Comparison of ENCODE assay signal across 33 cellular contexts in genomic region chr22:18008136-18008535, GRCh38.
"Had no signal": no experiment of that assay in that cellular context is flagged by ENCODE, and none has a peak within 500 bp of the region (broad histone marks: within the 10 kb centered on the region; RNA-seq: fewer than 3 reads in every experiment).

No MANE protein-coding gene starts in this region.

- H3K4me1 ChIP-seq: adrenal gland, ascending aorta, breast epithelium, colonic mucosa had no signal

- H3K9me3 ChIP-seq: adrenal gland, ascending aorta, breast epithelium, colonic mucosa had no signal

- H3K27me3 Mint-ChIP-seq: activated naive CD8-positive, alpha-beta T cell treated with anti-CD3 and anti-CD28 coated beads for 36 hours; T-helper 17 cell had no signal

- H3K4me3 Mint-ChIP-seq: activated CD4-positive, alpha-beta memory T cell treated with anti-CD3 and anti-CD28 coated beads for 36 hours; activated CD4-positive, alpha-beta T cell treated with anti-CD3 and anti-CD28 coated beads for 36 hours; activated CD4-positive, alpha-beta T cell treated with anti-CD3 and anti-CD28 coated beads, Interleukin-2, amount 10 ng/mL, durations not matched to agents 24 days and 14 days; activated CD8-positive, alpha-beta memory T cell treated with anti-CD3 and anti-CD28 coated beads, Interleukin-2, amount 10 ng/mL, durations not matched to agents 7 days and 5 days; activated CD8-positive, alpha-beta T cell treated with anti-CD3 and anti-CD28 coated beads, Interleukin-2, amount 10 ng/mL, durations not matched to agents 7 days and 5 days; activated naive CD4-positive, alpha-beta T cell treated with anti-CD3 and anti-CD28 coated beads for 36 hours; activated naive CD4-positive, alpha-beta T cell treated with anti-CD3 and anti-CD28 coated beads, Interleukin-2, amount 50 U/mL, for 24 hours; activated naive CD8-positive, alpha-beta T cell treated with anti-CD3 and anti-CD28 coated beads for 36 hours; activated naive CD8-positive, alpha-beta T cell treated with anti-CD3 and anti-CD28 coated beads, Interleukin-2, amount 50 U/mL, for 24 hours; activated T-helper 1 cell treated with anti-CD3 and anti-CD28 coated beads, Interleukin-12 subunit alpha, Interleukin-12 subunit beta, Interleukin-2, Interleukin-4 antibody, amounts not matched to agents 30 ng/mL and 10 ng/mL and 1 ng/mL, durations not matched to agents 14 hours and 24 hours and 36 hours; brain; endodermal cell; T-helper 17 cell; T-helper 2 cell treated with Interferon-gamma antibody and Interleukin-4, amounts not matched to agents 5 μg/mL and 100 μg/mL, for 36 hours had no signal

- H3K27ac Mint-ChIP-seq: activated CD4-positive, alpha-beta memory T cell treated with anti-CD3 and anti-CD28 coated beads for 36 hours; activated CD4-positive, alpha-beta T cell treated with anti-CD3 and anti-CD28 coated beads for 36 hours; activated CD4-positive, alpha-beta T cell treated with anti-CD3 and anti-CD28 coated beads, Interleukin-2, amount 10 ng/mL, durations not matched to agents 24 days and 14 days; activated CD8-positive, alpha-beta memory T cell treated with anti-CD3 and anti-CD28 coated beads, Interleukin-2, amount 10 ng/mL, durations not matched to agents 7 days and 5 days; activated CD8-positive, alpha-beta T cell treated with anti-CD3 and anti-CD28 coated beads, Interleukin-2, amount 10 ng/mL, durations not matched to agents 7 days and 5 days; activated naive CD4-positive, alpha-beta T cell treated with anti-CD3 and anti-CD28 coated beads for 36 hours; activated naive CD4-positive, alpha-beta T cell treated with anti-CD3 and anti-CD28 coated beads, Interleukin-2, amount 50 U/mL, for 24 hours; activated naive CD8-positive, alpha-beta T cell treated with anti-CD3 and anti-CD28 coated beads for 36 hours; activated naive CD8-positive, alpha-beta T cell treated with anti-CD3 and anti-CD28 coated beads, Interleukin-2, amount 50 U/mL, for 24 hours; activated T-helper 1 cell treated with anti-CD3 and anti-CD28 coated beads, Interleukin-12 subunit alpha, Interleukin-12 subunit beta, Interleukin-2, Interleukin-4 antibody, amounts not matched to agents 30 ng/mL and 10 ng/mL and 1 ng/mL, durations not matched to agents 14 hours and 24 hours and 36 hours; activated T-helper 2 cell treated with anti-CD3 and anti-CD28 coated beads, Interferon-gamma antibody, Interleukin-2, Interleukin-4, amounts not matched to agents 10 μg/mL and 5 μg/mL and 100 μg/mL, durations not matched to agents 14 hours and 24 hours and 36 hours; brain; endodermal cell; T-helper 17 cell; T-helper 2 cell treated with Interferon-gamma antibody and Interleukin-4, amounts not matched to agents 5 μg/mL and 100 μg/mL, for 36 hours had no signal

- DNase-seq: activated CD4-positive, alpha-beta memory T cell treated with anti-CD3 and anti-CD28 coated beads for 36 hours; activated CD4-positive, alpha-beta T cell treated with anti-CD3 and anti-CD28 coated beads for 36 hours; activated CD4-positive, alpha-beta T cell treated with anti-CD3 and anti-CD28 coated beads, Interleukin-2, amount 10 ng/mL, durations not matched to agents 24 days and 14 days; activated CD4-positive, CD25-positive, alpha-beta regulatory T cell; activated CD4-positive, CD25-positive, alpha-beta regulatory T cell treated with anti-CD3 and anti-CD28 coated beads, Interleukin-2, amount 50 U/mL, for 72 hours; activated CD8-positive, alpha-beta memory T cell treated with anti-CD3 and anti-CD28 coated beads, Interleukin-2, amount 10 ng/mL, durations not matched to agents 7 days and 5 days; activated CD8-positive, alpha-beta memory T cell treated with anti-CD3 and anti-CD28 coated beads, Interleukin-2, amount 50 U/mL, for 4 hours; activated CD8-positive, alpha-beta T cell treated with anti-CD3 and anti-CD28 coated beads, Interleukin-2, amount 10 ng/mL, durations not matched to agents 7 days and 5 days; activated effector memory CD4-positive, alpha-beta T cell treated with anti-CD3 and anti-CD28 coated beads, Interleukin-2, amount 50 U/mL, for 16 hours; activated naive CD4-positive, alpha-beta T cell treated with anti-CD3 and anti-CD28 coated beads for 36 hours; activated naive CD8-positive, alpha-beta T cell treated with anti-CD3 and anti-CD28 coated beads for 36 hours; activated naive CD8-positive, alpha-beta T cell treated with anti-CD3 and anti-CD28 coated beads, Interleukin-2, amount 50 U/mL, for 24 hours; activated T-cell treated with anti-CD3 and anti-CD28 coated beads, Interleukin-2, amount 50 U/mL, for 1 hour; activated T-cell treated with anti-CD3 and anti-CD28 coated beads, Interleukin-2, amount 50 U/mL, for 48 hours; adrenal gland; central memory CD4-positive, alpha-beta T cell; cerebellar nuclear complex; colonic mucosa; effector memory CD4-positive, alpha-beta T cell; endodermal cell; foreskin fibroblast; head of caudate nucleus; T-helper 17 cell; T1000; WERI-Rb-1 had no signal

- H3K27ac ChIP-seq: adrenal gland, ascending aorta, breast epithelium, cardiac muscle cell, colonic mucosa, WERI-Rb-1 had no signal

- H3K9me3 Mint-ChIP-seq: activated CD4-positive, alpha-beta memory T cell treated with anti-CD3 and anti-CD28 coated beads for 36 hours; activated CD4-positive, alpha-beta T cell treated with anti-CD3 and anti-CD28 coated beads, Interleukin-2, amount 10 ng/mL, durations not matched to agents 24 days and 14 days; activated naive CD4-positive, alpha-beta T cell treated with anti-CD3 and anti-CD28 coated beads for 36 hours; activated naive CD4-positive, alpha-beta T cell treated with anti-CD3 and anti-CD28 coated beads, Interleukin-2, amount 50 U/mL, for 24 hours; activated naive CD8-positive, alpha-beta T cell treated with anti-CD3 and anti-CD28 coated beads for 36 hours; activated naive CD8-positive, alpha-beta T cell treated with anti-CD3 and anti-CD28 coated beads, Interleukin-2, amount 50 U/mL, for 24 hours; activated T-helper 1 cell treated with anti-CD3 and anti-CD28 coated beads, Interleukin-12 subunit alpha, Interleukin-12 subunit beta, Interleukin-2, Interleukin-4 antibody, amounts not matched to agents 30 ng/mL and 10 ng/mL and 1 ng/mL, durations not matched to agents 14 hours and 24 hours and 36 hours; activated T-helper 2 cell treated with anti-CD3 and anti-CD28 coated beads, Interferon-gamma antibody, Interleukin-2, Interleukin-4, amounts not matched to agents 10 μg/mL and 5 μg/mL and 100 μg/mL, durations not matched to agents 14 hours and 24 hours and 36 hours; endodermal cell; T-helper 2 cell treated with Interferon-gamma antibody and Interleukin-4, amounts not matched to agents 5 μg/mL and 100 μg/mL, for 36 hours had no signal

- H3K4me1 Mint-ChIP-seq: activated CD4-positive, alpha-beta T cell treated with anti-CD3 and anti-CD28 coated beads for 36 hours; activated CD4-positive, alpha-beta T cell treated with anti-CD3 and anti-CD28 coated beads, Interleukin-2, amount 10 ng/mL, durations not matched to agents 24 days and 14 days; activated CD8-positive, alpha-beta memory T cell treated with anti-CD3 and anti-CD28 coated beads, Interleukin-2, amount 10 ng/mL, durations not matched to agents 7 days and 5 days; activated naive CD8-positive, alpha-beta T cell treated with anti-CD3 and anti-CD28 coated beads for 36 hours; endodermal cell had no signal

- H3K36me3 ChIP-seq: adrenal gland, ascending aorta, breast epithelium, cardiac muscle cell, colonic mucosa, WERI-Rb-1 had no signal

- H3K4me3 ChIP-seq: adrenal gland, ascending aorta, breast epithelium, cardiac muscle cell, colonic mucosa had no signal

- H3K36me3 Mint-ChIP-seq: activated CD4-positive, alpha-beta memory T cell treated with anti-CD3 and anti-CD28 coated beads for 36 hours; activated naive CD4-positive, alpha-beta T cell treated with anti-CD3 and anti-CD28 coated beads, Interleukin-2, amount 50 U/mL, for 24 hours; activated naive CD8-positive, alpha-beta T cell treated with anti-CD3 and anti-CD28 coated beads for 36 hours had no signal

- H3K27me3 ChIP-seq: adrenal gland, ascending aorta, breast epithelium, cardiac muscle cell, colonic mucosa had no signal
